ENCODE assay signal across 1 cellular context in genomic region chr2:208025037-208025813, GRCh38.
TF ChIP-seq lines count a peak whose summit lies in the region.

PLEKHM3 (minus strand) TSS chr2:208025527; CDS start chr2:208001639, 23,888 bp downstream.

TF ChIP-seq in WTC11, 78 proteins besides CTCF, POLR2A, EP300 and RAD21 (continued from another document and continues in another):
- TF ChIP-seq ZNF532 (CRISPR knock-in tag; IDR thresholded peaks at IDR 0.05; ENCODE audit: borderline replicate concordance) (no peak), GTF2I (CRISPR knock-in tag; conservative IDR thresholded peaks at IDR 0.05) (no peak), PRRX2 (CRISPR knock-in tag; IDR thresholded peaks at IDR 0.05) (no peak), RELA (CRISPR knock-in tag; IDR thresholded peaks at IDR 0.05; ENCODE audit: borderline replicate concordance) (no peak), MAX (CRISPR knock-in tag; IDR thresholded peaks at IDR 0.05) (peak; percentile 81), OVOL2 (CRISPR knock-in tag; IDR thresholded peaks at IDR 0.05; ENCODE audit: borderline replicate concordance) (no peak), SMAD3 (CRISPR knock-in tag; IDR thresholded peaks at IDR 0.05; ENCODE audit: borderline replicate concordance) (peak; percentile 38; the same call in 1 of the 2 replicates), TP53 (CRISPR knock-in tag; IDR thresholded peaks at IDR 0.05) (peak; percentile 89), E2F1 (CRISPR knock-in tag; IDR thresholded peaks at IDR 0.05) (0 out of 2 replicates have a peak, but pooled peaks have one; percentile 29), USF1 (CRISPR knock-in tag; IDR thresholded peaks at IDR 0.05) (0 out of 2 replicates have a peak, but pooled peaks have one; percentile 35), HMGXB4 (CRISPR knock-in tag; IDR thresholded peaks at IDR 0.05) (peak; percentile 73; the same call in 1 of the 2 replicates), TCF7 (CRISPR knock-in tag; IDR thresholded peaks at IDR 0.05; ENCODE audit: low read depth) (no peak), SP1 (CRISPR knock-in tag; conservative IDR thresholded peaks at IDR 0.05) (peak; percentile 85), ZBTB21 (CRISPR knock-in tag; IDR thresholded peaks at IDR 0.05; ENCODE audit: borderline replicate concordance) (peak; percentile 92), GABPB1 (CRISPR knock-in tag; IDR thresholded peaks at IDR 0.05) (peak; percentile 91), ZNF423 (CRISPR knock-in tag; IDR thresholded peaks at IDR 0.05) (no peak), ZSCAN18 (CRISPR knock-in tag; IDR thresholded peaks at IDR 0.05) (no peak), KAT7 (CRISPR knock-in tag; IDR thresholded peaks at IDR 0.05; ENCODE audit: borderline replicate concordance) (0 out of 2 replicates have a peak, but pooled peaks have one; percentile 66), FOXJ3 (CRISPR knock-in tag; IDR thresholded peaks at IDR 0.05; ENCODE audit: borderline replicate concordance) (no peak), ZNF317 (CRISPR knock-in tag; IDR thresholded peaks at IDR 0.05; ENCODE audit: borderline replicate concordance, low read depth) (peak; percentile 62; the same call in 1 of the 2 replicates), ATF3 (CRISPR knock-in tag; conservative IDR thresholded peaks at IDR 0.05) (no peak), E2F5 (CRISPR knock-in tag; IDR thresholded peaks at IDR 0.05) (peak; percentile 61), ERG (CRISPR knock-in tag; IDR thresholded peaks at IDR 0.05) (0 out of 2 replicates have a peak, but pooled peaks have one; percentile 41), ZNF263 (CRISPR knock-in tag; IDR thresholded peaks at IDR 0.05; ENCODE audit: low read depth) (0 out of 2 replicates have a peak, but pooled peaks have one; percentile 26), ARID4B (CRISPR knock-in tag; IDR thresholded peaks at IDR 0.05; ENCODE audit: borderline replicate concordance) (peak; percentile 93; the same call in 1 of the 2 replicates), PRDM15 (CRISPR knock-in tag; IDR thresholded peaks at IDR 0.05) (no peak), ESRRA (CRISPR knock-in tag; IDR thresholded peaks at IDR 0.05; ENCODE audit: borderline replicate concordance) (no peak)
